ENCODE assay signal across 7 cellular contexts in genomic region chr7:127587663-127588018, GRCh38. TPM values are rescaled to one million over a fixed set of nuclear protein-coding genes. Genes with fewer than 3 reads are reported as not detected.
DNase-seq lines count a peak whose midpoint lies in the region; ATAC-seq lines count a peak whose summit lies in the region.
"Had no signal": no experiment of that assay in that cellular context is flagged by ENCODE, and none has a peak within 500 bp of the region (broad histone marks: within the 10 kb centered on the region; RNA-seq: fewer than 3 reads in every experiment).

No MANE protein-coding gene starts in this region.

- H3K27me3 Mint-ChIP-seq in CD8-positive, alpha-beta memory T cell = no peaks in the 10 kb centered on the region

- in situ Hi-C loops in G401 (cut with HindIII; ENCODE audit: low sequenced_read_pairs) = no loop called here

- H3K9me3 ChIP-seq in CD8-positive, alpha-beta memory T cell (ENCODE audit: low read length) = no peaks in the 10 kb centered on the region
- H3K9me3 ChIP-seq in adipocyte (ENCODE audit: control insufficient read depth, low read length) (no peaks in the 10 kb centered on the region), mucosa of rectum (ENCODE audit: control insufficient read depth in 2 of 2, low read length in 2 of 2) (no peaks in the 10 kb centered on the region)

- no peaks in the 10 kb centered on the region for H3K27me3 ChIP-seq in CD8-positive, alpha-beta memory T cell (ENCODE audit: insufficient read depth, low read length, poor library complexity, severe bottlenecking)
- H3K27me3 ChIP-seq in adipocyte (replicated peaks; ENCODE audit: control insufficient read depth, insufficient read depth, low read length) = no peaks in the 10 kb centered on the region
- no peaks in the 10 kb centered on the region for H3K27me3 ChIP-seq in mucosa of rectum (ENCODE audit: control insufficient read depth in 2 of 2, insufficient read depth in 2 of 2, low read length in 2 of 2)

- DNase-seq in CD8-positive, alpha-beta memory T cell = no peak
- DNase-seq in adipocyte (ENCODE audit: low read depth) (no peak), G401 (ENCODE audit: low spot score) (no peak)

- CTCF ChIA-PET in CD8-positive, alpha-beta memory T cell (lab: Charles Lee) = interaction anchor here (0.6 kb wide), 1 partner anchor 548 kb away, joined by 3 read pairs; no protein-coding TSS in a partner anchor

- peak overlapping the region; percentile 48 for H3K27ac ChIP-seq in CD8-positive, alpha-beta memory T cell (ENCODE audit: low read depth, low read length)
- H3K27ac ChIP-seq in mucosa of rectum (ENCODE audit: low read depth in 2 of 2, low read length in 2 of 2) = peak overlapping the region; percentile 23 to 85

- POLR2A ChIA-PET in CD8-positive, alpha-beta memory T cell (lab: Charles Lee) = interaction anchor here (1.5 kb wide), 2 partner anchors 64 to 548 kb away, joined by 5 to 9 read pairs; no protein-coding TSS in a partner anchor

- peaks cover 0 to 51% (median 3%) of the 10 kb centered on the region in 3 donors for H3K36me3 Mint-ChIP-seq in CD8-positive, alpha-beta memory T cell

- peak overlapping the region; percentile 93 for H3K9ac ChIP-seq in adipocyte (ENCODE audit: low read length)
- H3K9ac ChIP-seq in mucosa of rectum (ENCODE audit: low read depth in 1 of 2, low read length in 2 of 2) = peak overlapping the region; percentile 86 to 88

- H3K4me3 ChIP-seq in CD8-positive, alpha-beta memory T cell (ENCODE audit: low read length) = peak overlapping the region; percentile 58
- H3K4me3 ChIP-seq in adipocyte (ENCODE audit: low read length) (peak overlapping the region; percentile 94), mucosa of rectum (ENCODE audit: low read length in 2 of 2) (peak overlapping the region; percentile 75 to 86)

- ATAC-seq in HG02588 (IDR thresholded peaks at IDR 0.05; ENCODE audit: unreplicated experiment) (no peak), HG03378 (IDR thresholded peaks at IDR 0.05; ENCODE audit: unreplicated experiment) (no peak)

- peaks cover 48% of the 10 kb centered on the region for H3K4me1 ChIP-seq in CD8-positive, alpha-beta memory T cell (ENCODE audit: insufficient read depth, low read length)
- H3K4me1 ChIP-seq in adipocyte (ENCODE audit: control insufficient read depth, insufficient read depth, low read length) (peaks cover 46% of the 10 kb centered on the region), mucosa of rectum (ENCODE audit: control insufficient read depth in 2 of 2, insufficient read depth in 2 of 2, low read length in 2 of 2) (peaks cover 27 to 38% of the 10 kb centered on the region in 2 donors)

- H3K36me3 ChIP-seq in CD8-positive, alpha-beta memory T cell (ENCODE audit: insufficient read depth, low read length) = peaks cover 13% of the 10 kb centered on the region
- peaks cover 22% of the 10 kb centered on the region for H3K36me3 ChIP-seq in adipocyte (ENCODE audit: control insufficient read depth, insufficient read depth, low read length, severe bottlenecking)
- peaks cover 24 to 25% of the 10 kb centered on the region in 2 donors for H3K36me3 ChIP-seq in mucosa of rectum (ENCODE audit: control insufficient read depth in 2 of 2, insufficient read depth in 2 of 2, low read length in 2 of 2)

- H3K4me1 Mint-ChIP-seq in CD8-positive, alpha-beta memory T cell = peaks cover 51 to 70% (median 59%) of the 10 kb centered on the region in 3 donors

- H3K4me3 Mint-ChIP-seq in CD8-positive, alpha-beta memory T cell = peak overlapping the region; percentile 58 to 97 (median 91)

- peak overlapping the region in 7 of 8 donors; percentile 7 to 95 (median 74) for H3K27ac Mint-ChIP-seq in CD8-positive, alpha-beta memory T cell

- H3K9me3 Mint-ChIP-seq in CD8-positive, alpha-beta memory T cell = no peaks in the 10 kb centered on the region

RNA-seq across cellular contexts. Expression of gene ARF5, which starts 0.6 kb away (rescaled TPM):
- total RNA-seq in CD8-positive, alpha-beta memory T cell = 100 to 1,000 TPM; 125 to 134 TPM
- 180 TPM for polyA plus RNA-seq in CD8-positive, alpha-beta memory T cell
- total RNA-seq in G401 (2014; rRNA removed; shearing (Covaris generic)) = 459 and 527 TPM in 2 replicates

RNA-seq across cellular contexts. Expression of gene GCC1, which starts 2.2 kb away (rescaled TPM):
- total RNA-seq in CD8-positive, alpha-beta memory T cell = 10 to 100 TPM; 20.1 to 20.2 TPM
- 21.0 TPM for polyA plus RNA-seq in CD8-positive, alpha-beta memory T cell
- total RNA-seq in G401 (2014; rRNA removed; shearing (Covaris generic)) = 12.0 and 19.4 TPM in 2 replicates

RNA-seq across cellular contexts. Expression of gene FSCN3, which starts 5.9 kb away (rescaled TPM):
- total RNA-seq in CD8-positive, alpha-beta memory T cell = 1 to 10 TPM; 1.0 to 1.1 TPM
- polyA plus RNA-seq in CD8-positive, alpha-beta memory T cell = 1.0 TPM
- 0.43 and 6.6 TPM in 2 replicates for total RNA-seq in G401 (2014; rRNA removed; shearing (Covaris generic))

RNA-seq across cellular contexts. Expression of gene PAX4, which starts 30.3 kb away (rescaled TPM):
- not detected for total RNA-seq in CD8-positive, alpha-beta memory T cell
- polyA plus RNA-seq in CD8-positive, alpha-beta memory T cell = not detected
- total RNA-seq in G401 (2014; rRNA removed; shearing (Covaris generic)) = not detected in 2 replicates
- total RNA-seq: glomerular endothelial cell had no signal
